8 cellular contexts compared by ENCODE assay signal in genomic region chr19:13880059-13880672, GRCh38. TPM values are rescaled to one million over a fixed set of nuclear protein-coding genes. Genes with fewer than 3 reads are reported as not detected.
A peak's percentile ranks its signal among the peaks of the same experiment; 100 is the strongest.
DNase-seq lines count a peak whose midpoint lies in the region; ATAC-seq and TF ChIP-seq lines count a peak whose summit lies in the region.

No MANE protein-coding gene starts in this region.

- no peaks in the 10 kb centered on the region for H3K27me3 Mint-ChIP-seq in progenitor cell of endocrine pancreas

- peaks cover 3% of the 10 kb centered on the region for H3K4me1 Mint-ChIP-seq in progenitor cell of endocrine pancreas (ENCODE audit: low read depth)

- WGBS in heart right ventricle, 2 donors = 1 to 2% methylated on average over 30 of the region's 30 CpGs

- TF ChIP-seq CTCF in GM12875 (IDR thresholded peaks at IDR 0.05; ENCODE audit: borderline replicate concordance, insufficient read depth, low read depth, low read length) (peak; percentile 98), heart right ventricle (IDR thresholded peaks at IDR 0.05) (peak in 8 of 9 donors; percentile 99 to 100 (median 99)), progenitor cell of endocrine pancreas (IDR thresholded peaks at IDR 0.05; ENCODE audit: unreplicated experiment) (peak; percentile 99)

- ATAC-seq in HG02840 (IDR thresholded peaks at IDR 0.05; ENCODE audit: low FRiP score, unreplicated experiment) (peak; percentile 82), heart right ventricle (peak; percentile 95 to 97 (median 97))

- no peaks in the 10 kb centered on the region for H3K27me3 ChIP-seq in heart right ventricle

- H3K36me3 Mint-ChIP-seq in progenitor cell of endocrine pancreas (ENCODE audit: insufficient read depth) = no peaks in the 10 kb centered on the region

- no peak overlapping the region for H3K4me3 Mint-ChIP-seq in progenitor cell of endocrine pancreas (ENCODE audit: low read depth)

- H3K36me3 ChIP-seq in heart right ventricle = no peaks in the 10 kb centered on the region

- H3K4me3 ChIP-seq in GM12875 (ENCODE audit: low read depth, low read length) = peak overlapping the region; percentile 27
- H3K4me3 ChIP-seq in heart right ventricle = peak overlapping the region in 7 of 10 donors; percentile 22 to 37 (median 29)

- intact Hi-C loops in heart right ventricle (cut with DNase I) = loop anchor here (1.0 to 10.0 kb wide), 19 partner anchors 72 to 467 kb away; partner anchors contain the start of genes DCAF15 (in 3 of the 10), MISP3 (in 3 of the 10), ASF1B (in 2 of the 10) and IL27RA (in 2 of the 10)

- peaks cover 0 to 36% (median 28%) of the 10 kb centered on the region in 9 donors for H3K4me1 ChIP-seq in heart right ventricle

- DNase-seq in NCI-H1436 treated with DMSO at 0.1 percent for 48 hours (lab: John Stamatoyannopoulos, UW) (peak; percentile 73), T follicular helper cell (ENCODE audit: low read depth) (peak; percentile 97), amniotic epithelial cell (ENCODE audit: low read depth) (peak; percentile 90), heart right ventricle (peak; percentile 97 to 99), progenitor cell of endocrine pancreas (ENCODE audit: low spot score, unreplicated experiment) (peak; percentile 97), ureter (ENCODE audit: low spot score) (peak; percentile 98)

- H3K9me3 ChIP-seq in heart right ventricle = no peaks in the 10 kb centered on the region

- peak overlapping the region; percentile 45 for H3K27ac Mint-ChIP-seq in progenitor cell of endocrine pancreas

- peak overlapping the region in 9 of 10 donors; percentile 5 to 87 (median 70) for H3K27ac ChIP-seq in heart right ventricle

- H3K9me3 Mint-ChIP-seq in progenitor cell of endocrine pancreas (ENCODE audit: low read depth) = no peaks in the 10 kb centered on the region

RNA-seq across cellular contexts. Expression of gene NANOS3, which starts 3.2 kb away (rescaled TPM):
- total RNA-seq in heart right ventricle (1 to 10 TPM in 3 of 10 donors, under 1 TPM in 3, not detected in 4; 0.37 to 1.5 (median 0.98) TPM), progenitor cell of endocrine pancreas (9.5 and 10.5 TPM in 2 replicates), ureter (not detected)
- 1 to 10 TPM in 1 of 2 donors, under 1 TPM in 1; 0.41 to 2.9 TPM for polyA plus RNA-seq in heart right ventricle

RNA-seq across cellular contexts. Expression of gene BRME1, which starts 25.8 kb away (rescaled TPM):
- total RNA-seq in heart right ventricle (under 1 TPM in 8 of 10 donors, not detected in 2; 0.19 to 0.88 (median 0.63) TPM), progenitor cell of endocrine pancreas (6.1 and 8.9 TPM in 2 replicates), ureter (3.3 TPM)
- polyA plus RNA-seq in heart right ventricle = 1 to 10 TPM in 1 of 2 donors, under 1 TPM in 1; 0.38 to 2.0 TPM

RNA-seq across cellular contexts. Expression of gene CC2D1A, which starts 25.8 kb away (rescaled TPM):
- total RNA-seq in heart right ventricle (10 to 100 TPM; 13.2 to 30.2 (median 19.0) TPM), progenitor cell of endocrine pancreas (69.4 and 74.0 TPM in 2 replicates), ureter (57.2 TPM)
- 10 to 100 TPM; 16.5 to 49.8 TPM for polyA plus RNA-seq in heart right ventricle

RNA-seq across cellular contexts. Expression of gene PODNL1, which starts 58.1 kb away (rescaled TPM):
- 1 to 10 TPM in 7 of 10 donors, under 1 TPM in 3; 0.76 to 6.2 (median 1.8) TPM for total RNA-seq in heart right ventricle
- polyA plus RNA-seq in heart right ventricle = 1 to 10 TPM in 1 of 2 donors, under 1 TPM in 1; 0.90 to 2.3 TPM
- not detected in 2 replicates for total RNA-seq in progenitor cell of endocrine pancreas
- 7.9 TPM for total RNA-seq in ureter

Comparison
In these comparisons a context has a peak if more than half of its experiments do, and no peak if none do; other contexts are left out.
1. Peak in every context shown above with its lines: DNase-seq, ATAC-seq, H3K4me3 ChIP-seq and H3K27ac ChIP-seq.